Comparison of ENCODE assay signal across 1 cellular context in the genomic region with DNA sequence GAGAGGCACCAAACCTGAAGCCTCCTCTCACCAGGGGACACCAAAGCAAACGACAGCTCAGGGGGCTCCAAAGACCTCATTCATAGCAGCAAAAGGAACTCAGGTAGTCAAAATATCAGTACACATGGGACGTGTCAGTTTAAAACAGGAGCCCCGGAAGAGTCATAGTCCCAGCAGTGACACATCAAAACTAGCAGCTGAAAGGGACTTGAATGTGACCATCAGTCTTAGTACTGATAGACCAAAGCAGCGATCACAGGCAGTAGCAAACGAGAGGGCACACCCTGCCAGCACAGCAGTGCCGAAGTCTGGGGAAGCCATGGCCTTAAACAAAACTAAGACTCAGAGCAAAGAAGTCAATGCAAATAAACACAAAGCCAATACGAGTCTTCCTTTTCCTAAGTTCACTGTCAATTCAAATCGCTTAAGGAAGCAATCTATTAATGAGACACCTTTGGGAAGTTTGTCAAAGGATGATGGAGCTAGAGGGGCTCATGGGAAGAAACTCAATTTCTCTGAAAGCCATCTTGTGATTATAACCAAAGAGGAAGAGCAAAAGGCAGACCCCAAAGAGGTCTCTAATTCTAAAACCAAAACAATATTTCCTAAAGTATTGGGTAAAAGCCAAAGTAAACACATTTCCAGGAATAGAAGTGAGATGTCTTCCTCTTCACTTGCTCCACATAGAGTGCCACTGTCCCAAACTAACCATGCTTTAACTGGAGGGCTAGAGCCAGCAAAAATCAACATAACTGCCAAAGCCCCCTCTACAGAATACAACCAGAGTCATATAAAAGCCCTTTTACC.
TF ChIP-seq lines count a peak whose summit lies in the region.

No MANE protein-coding gene starts in this region.

TF ChIP-seq in K562, 482 proteins besides CTCF, POLR2A, EP300 and RAD21 (continued from another document and continues in another):
- TF ChIP-seq E2F3 (CRISPR knock-in tag; IDR thresholded peaks at IDR 0.05): no peak
- peak; percentile 43; the same call in 1 of the 2 replicates for TF ChIP-seq HDAC2 (IDR thresholded peaks at IDR 0.05)
- no peak for TF ChIP-seq PTBP1 (IDR thresholded peaks at IDR 0.05; ENCODE audit: low read depth, low read length)
- TF ChIP-seq, protein P1, sequence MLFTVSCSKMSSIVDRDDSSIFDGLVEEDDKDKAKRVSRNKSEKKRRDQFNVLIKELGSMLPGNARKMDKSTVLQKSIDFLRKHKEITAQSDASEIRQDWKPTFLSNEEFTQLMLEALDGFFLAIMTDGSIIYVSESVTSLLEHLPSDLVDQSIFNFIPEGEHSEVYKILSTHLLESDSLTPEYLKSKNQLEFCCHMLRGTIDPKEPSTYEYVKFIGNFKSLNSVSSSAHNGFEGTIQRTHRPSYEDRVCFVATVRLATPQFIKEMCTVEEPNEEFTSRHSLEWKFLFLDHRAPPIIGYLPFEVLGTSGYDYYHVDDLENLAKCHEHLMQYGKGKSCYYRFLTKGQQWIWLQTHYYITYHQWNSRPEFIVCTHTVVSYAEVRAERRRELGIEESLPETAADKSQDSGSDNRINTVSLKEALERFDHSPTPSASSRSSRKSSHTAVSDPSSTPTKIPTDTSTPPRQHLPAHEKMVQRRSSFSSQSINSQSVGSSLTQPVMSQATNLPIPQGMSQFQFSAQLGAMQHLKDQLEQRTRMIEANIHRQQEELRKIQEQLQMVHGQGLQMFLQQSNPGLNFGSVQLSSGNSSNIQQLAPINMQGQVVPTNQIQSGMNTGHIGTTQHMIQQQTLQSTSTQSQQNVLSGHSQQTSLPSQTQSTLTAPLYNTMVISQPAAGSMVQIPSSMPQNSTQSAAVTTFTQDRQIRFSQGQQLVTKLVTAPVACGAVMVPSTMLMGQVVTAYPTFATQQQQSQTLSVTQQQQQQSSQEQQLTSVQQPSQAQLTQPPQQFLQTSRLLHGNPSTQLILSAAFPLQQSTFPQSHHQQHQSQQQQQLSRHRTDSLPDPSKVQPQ (CRISPR knock-in tag; IDR thresholded peaks at IDR 0.05; ENCODE audit: borderline replicate concordance): no peak
- no peak; the same call in 1 of the 2 replicates for TF ChIP-seq ZNF766 (CRISPR knock-in tag; conservative IDR thresholded peaks at IDR 0.05)
- 0 out of 2 replicates have a peak, but pooled peaks have one; percentile 41 for TF ChIP-seq FOXP1 (CRISPR knock-in tag; IDR thresholded peaks at IDR 0.05)
- no peak for TF ChIP-seq CSDE1 (IDR thresholded peaks at IDR 0.05)
- TF ChIP-seq KLF10 (CRISPR knock-in tag; IDR thresholded peaks at IDR 0.05): no peak
- no peak for TF ChIP-seq PRMT5 (CRISPR knock-in tag; IDR thresholded peaks at IDR 0.05)
- TF ChIP-seq KAT2B (IDR thresholded peaks at IDR 0.05; ENCODE audit: low read depth, low read length): no peak
- TF ChIP-seq, protein P2, sequence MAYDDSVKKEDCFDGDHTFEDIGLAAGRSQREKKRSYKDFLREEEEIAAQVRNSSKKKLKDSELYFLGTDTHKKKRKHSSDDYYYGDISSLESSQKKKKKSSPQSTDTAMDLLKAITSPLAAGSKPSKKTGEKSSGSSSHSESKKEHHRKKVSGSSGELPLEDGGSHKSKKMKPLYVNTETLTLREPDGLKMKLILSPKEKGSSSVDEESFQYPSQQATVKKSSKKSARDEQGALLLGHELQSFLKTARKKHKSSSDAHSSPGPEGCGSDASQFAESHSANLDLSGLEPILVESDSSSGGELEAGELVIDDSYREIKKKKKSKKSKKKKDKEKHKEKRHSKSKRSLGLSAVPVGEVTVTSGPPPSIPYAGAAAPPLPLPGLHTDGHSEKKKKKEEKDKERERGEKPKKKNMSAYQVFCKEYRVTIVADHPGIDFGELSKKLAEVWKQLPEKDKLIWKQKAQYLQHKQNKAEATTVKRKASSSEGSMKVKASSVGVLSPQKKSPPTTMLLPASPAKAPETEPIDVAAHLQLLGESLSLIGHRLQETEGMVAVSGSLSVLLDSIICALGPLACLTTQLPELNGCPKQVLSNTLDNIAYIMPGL (CRISPR knock-in tag; IDR thresholded peaks at IDR 0.05): no peak
- TF ChIP-seq, protein P3, sequence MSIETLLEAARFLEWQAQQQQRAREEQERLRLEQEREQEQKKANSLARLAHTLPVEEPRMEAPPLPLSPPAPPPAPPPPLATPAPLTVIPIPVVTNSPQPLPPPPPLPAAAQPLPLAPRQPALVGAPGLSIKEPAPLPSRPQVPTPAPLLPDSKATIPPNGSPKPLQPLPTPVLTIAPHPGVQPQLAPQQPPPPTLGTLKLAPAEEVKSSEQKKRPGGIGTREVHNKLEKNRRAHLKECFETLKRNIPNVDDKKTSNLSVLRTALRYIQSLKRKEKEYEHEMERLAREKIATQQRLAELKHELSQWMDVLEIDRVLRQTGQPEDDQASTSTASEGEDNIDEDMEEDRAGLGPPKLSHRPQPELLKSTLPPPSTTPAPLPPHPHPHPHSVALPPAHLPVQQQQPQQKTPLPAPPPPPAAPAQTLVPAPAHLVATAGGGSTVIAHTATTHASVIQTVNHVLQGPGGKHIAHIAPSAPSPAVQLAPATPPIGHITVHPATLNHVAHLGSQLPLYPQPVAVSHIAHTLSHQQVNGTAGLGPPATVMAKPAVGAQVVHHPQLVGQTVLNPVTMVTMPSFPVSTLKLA (conservative IDR thresholded peaks at IDR 0.05): no peak
- TF ChIP-seq, protein P4, sequence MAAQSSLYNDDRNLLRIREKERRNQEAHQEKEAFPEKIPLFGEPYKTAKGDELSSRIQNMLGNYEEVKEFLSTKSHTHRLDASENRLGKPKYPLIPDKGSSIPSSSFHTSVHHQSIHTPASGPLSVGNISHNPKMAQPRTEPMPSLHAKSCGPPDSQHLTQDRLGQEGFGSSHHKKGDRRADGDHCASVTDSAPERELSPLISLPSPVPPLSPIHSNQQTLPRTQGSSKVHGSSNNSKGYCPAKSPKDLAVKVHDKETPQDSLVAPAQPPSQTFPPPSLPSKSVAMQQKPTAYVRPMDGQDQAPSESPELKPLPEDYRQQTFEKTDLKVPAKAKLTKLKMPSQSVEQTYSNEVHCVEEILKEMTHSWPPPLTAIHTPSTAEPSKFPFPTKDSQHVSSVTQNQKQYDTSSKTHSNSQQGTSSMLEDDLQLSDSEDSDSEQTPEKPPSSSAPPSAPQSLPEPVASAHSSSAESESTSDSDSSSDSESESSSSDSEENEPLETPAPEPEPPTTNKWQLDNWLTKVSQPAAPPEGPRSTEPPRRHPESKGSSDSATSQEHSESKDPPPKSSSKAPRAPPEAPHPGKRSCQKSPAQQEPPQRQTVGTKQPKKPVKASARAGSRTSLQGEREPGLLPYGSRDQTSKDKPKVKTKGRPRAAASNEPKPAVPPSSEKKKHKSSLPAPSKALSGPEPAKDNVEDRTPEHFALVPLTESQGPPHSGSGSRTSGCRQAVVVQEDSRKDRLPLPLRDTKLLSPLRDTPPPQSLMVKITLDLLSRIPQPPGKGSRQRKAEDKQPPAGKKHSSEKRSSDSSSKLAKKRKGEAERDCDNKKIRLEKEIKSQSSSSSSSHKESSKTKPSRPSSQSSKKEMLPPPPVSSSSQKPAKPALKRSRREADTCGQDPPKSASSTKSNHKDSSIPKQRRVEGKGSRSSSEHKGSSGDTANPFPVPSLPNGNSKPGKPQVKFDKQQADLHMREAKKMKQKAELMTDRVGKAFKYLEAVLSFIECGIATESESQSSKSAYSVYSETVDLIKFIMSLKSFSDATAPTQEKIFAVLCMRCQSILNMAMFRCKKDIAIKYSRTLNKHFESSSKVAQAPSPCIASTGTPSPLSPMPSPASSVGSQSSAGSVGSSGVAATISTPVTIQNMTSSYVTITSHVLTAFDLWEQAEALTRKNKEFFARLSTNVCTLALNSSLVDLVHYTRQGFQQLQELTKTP (IDR thresholded peaks at IDR 0.05; ENCODE audit: low read depth in 1 of 2, partially characterized antibody in 2 of 2): peak; percentile 81 to 92
- no peak for TF ChIP-seq TAF15 (IDR thresholded peaks at IDR 0.05; ENCODE audit: low read depth, low read length)
- TF ChIP-seq, protein P5, sequence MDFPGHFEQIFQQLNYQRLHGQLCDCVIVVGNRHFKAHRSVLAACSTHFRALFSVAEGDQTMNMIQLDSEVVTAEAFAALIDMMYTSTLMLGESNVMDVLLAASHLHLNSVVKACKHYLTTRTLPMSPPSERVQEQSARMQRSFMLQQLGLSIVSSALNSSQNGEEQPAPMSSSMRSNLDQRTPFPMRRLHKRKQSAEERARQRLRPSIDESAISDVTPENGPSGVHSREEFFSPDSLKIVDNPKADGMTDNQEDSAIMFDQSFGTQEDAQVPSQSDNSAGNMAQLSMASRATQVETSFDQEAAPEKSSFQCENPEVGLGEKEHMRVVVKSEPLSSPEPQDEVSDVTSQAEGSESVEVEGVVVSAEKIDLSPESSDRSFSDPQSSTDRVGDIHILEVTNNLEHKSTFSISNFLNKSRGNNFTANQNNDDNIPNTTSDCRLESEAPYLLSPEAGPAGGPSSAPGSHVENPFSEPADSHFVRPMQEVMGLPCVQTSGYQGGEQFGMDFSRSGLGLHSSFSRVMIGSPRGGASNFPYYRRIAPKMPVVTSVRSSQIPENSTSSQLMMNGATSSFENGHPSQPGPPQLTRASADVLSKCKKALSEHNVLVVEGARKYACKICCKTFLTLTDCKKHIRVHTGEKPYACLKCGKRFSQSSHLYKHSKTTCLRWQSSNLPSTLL (IDR thresholded peaks at IDR 0.05): no peak
- TF ChIP-seq U2AF1 (optimal IDR thresholded peaks at IDR 0.05; ENCODE audit: low read depth, low read length): no peak
- no peak for TF ChIP-seq ZNF79 (CRISPR knock-in tag; IDR thresholded peaks at IDR 0.05; ENCODE audit: low read depth)
- TF ChIP-seq PHB (CRISPR knock-in tag; IDR thresholded peaks at IDR 0.05): no peak
- no peak for TF ChIP-seq BMI1 (IDR thresholded peaks at IDR 0.05; ENCODE audit: low read length)
- no peak for TF ChIP-seq SMC3 (conservative IDR thresholded peaks at IDR 0.05; ENCODE audit: insufficient read depth, low read depth, low read length)
- TF ChIP-seq, protein P6, sequence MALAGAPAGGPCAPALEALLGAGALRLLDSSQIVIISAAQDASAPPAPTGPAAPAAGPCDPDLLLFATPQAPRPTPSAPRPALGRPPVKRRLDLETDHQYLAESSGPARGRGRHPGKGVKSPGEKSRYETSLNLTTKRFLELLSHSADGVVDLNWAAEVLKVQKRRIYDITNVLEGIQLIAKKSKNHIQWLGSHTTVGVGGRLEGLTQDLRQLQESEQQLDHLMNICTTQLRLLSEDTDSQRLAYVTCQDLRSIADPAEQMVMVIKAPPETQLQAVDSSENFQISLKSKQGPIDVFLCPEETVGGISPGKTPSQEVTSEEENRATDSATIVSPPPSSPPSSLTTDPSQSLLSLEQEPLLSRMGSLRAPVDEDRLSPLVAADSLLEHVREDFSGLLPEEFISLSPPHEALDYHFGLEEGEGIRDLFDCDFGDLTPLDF (CRISPR knock-in tag; IDR thresholded peaks at IDR 0.05): no peak
- TF ChIP-seq RBM17 (IDR thresholded peaks at IDR 0.05; ENCODE audit: borderline replicate concordance, low read depth, low read length): no peak
- TF ChIP-seq DACH1 (IDR thresholded peaks at IDR 0.05; ENCODE audit: partially characterized antibody): no peak
- TF ChIP-seq, protein P7, sequence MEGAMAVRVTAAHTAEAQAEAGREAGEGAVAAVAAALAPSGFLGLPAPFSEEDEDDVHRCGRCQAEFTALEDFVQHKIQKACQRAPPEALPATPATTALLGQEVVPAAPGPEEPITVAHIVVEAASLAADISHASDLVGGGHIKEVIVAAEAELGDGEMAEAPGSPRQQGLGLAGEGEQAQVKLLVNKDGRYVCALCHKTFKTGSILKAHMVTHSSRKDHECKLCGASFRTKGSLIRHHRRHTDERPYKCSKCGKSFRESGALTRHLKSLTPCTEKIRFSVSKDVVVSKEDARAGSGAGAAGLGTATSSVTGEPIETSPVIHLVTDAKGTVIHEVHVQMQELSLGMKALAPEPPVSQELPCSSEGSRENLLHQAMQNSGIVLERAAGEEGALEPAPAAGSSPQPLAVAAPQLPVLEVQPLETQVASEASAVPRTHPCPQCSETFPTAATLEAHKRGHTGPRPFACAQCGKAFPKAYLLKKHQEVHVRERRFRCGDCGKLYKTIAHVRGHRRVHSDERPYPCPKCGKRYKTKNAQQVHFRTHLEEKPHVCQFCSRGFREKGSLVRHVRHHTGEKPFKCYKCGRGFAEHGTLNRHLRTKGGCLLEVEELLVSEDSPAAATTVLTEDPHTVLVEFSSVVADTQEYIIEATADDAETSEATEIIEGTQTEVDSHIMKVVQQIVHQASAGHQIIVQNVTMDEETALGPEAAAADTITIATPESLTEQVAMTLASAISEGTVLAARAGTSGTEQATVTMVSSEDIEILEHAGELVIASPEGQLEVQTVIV (CRISPR knock-in tag; IDR thresholded peaks at IDR 0.05; ENCODE audit: borderline replicate concordance): no peak
- TF ChIP-seq SRSF9 (IDR thresholded peaks at IDR 0.05; ENCODE audit: borderline replicate concordance, low read depth, low read length): no peak
- no peak for TF ChIP-seq ZNF785 (CRISPR knock-in tag; IDR thresholded peaks at IDR 0.05)
- TF ChIP-seq, protein P8, sequence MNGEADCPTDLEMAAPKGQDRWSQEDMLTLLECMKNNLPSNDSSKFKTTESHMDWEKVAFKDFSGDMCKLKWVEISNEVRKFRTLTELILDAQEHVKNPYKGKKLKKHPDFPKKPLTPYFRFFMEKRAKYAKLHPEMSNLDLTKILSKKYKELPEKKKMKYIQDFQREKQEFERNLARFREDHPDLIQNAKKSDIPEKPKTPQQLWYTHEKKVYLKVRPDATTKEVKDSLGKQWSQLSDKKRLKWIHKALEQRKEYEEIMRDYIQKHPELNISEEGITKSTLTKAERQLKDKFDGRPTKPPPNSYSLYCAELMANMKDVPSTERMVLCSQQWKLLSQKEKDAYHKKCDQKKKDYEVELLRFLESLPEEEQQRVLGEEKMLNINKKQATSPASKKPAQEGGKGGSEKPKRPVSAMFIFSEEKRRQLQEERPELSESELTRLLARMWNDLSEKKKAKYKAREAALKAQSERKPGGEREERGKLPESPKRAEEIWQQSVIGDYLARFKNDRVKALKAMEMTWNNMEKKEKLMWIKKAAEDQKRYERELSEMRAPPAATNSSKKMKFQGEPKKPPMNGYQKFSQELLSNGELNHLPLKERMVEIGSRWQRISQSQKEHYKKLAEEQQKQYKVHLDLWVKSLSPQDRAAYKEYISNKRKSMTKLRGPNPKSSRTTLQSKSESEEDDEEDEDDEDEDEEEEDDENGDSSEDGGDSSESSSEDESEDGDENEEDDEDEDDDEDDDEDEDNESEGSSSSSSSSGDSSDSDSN (IDR thresholded peaks at IDR 0.05; ENCODE audit: borderline replicate concordance in 1 of 2, low read depth in 2 of 2, low read length in 2 of 2): no peak; a peak in 1 of 4 replicates
- TF ChIP-seq ZNF175 (CRISPR knock-in tag; IDR thresholded peaks at IDR 0.05; ENCODE audit: low read depth): no peak
- TF ChIP-seq C11orf30 (IDR thresholded peaks at IDR 0.05; ENCODE audit: low read depth): no peak
- TF ChIP-seq, protein P9, sequence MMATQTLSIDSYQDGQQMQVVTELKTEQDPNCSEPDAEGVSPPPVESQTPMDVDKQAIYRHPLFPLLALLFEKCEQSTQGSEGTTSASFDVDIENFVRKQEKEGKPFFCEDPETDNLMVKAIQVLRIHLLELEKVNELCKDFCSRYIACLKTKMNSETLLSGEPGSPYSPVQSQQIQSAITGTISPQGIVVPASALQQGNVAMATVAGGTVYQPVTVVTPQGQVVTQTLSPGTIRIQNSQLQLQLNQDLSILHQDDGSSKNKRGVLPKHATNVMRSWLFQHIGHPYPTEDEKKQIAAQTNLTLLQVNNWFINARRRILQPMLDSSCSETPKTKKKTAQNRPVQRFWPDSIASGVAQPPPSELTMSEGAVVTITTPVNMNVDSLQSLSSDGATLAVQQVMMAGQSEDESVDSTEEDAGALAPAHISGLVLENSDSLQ (IDR thresholded peaks at IDR 0.05): peak; percentile 79
- peak; percentile 63 for TF ChIP-seq DPF2 (IDR thresholded peaks at IDR 0.05)
- no peak for TF ChIP-seq MBD2 (IDR thresholded peaks at IDR 0.05; ENCODE audit: borderline replicate concordance, low read depth)
- no peak for TF ChIP-seq MIER1 (IDR thresholded peaks at IDR 0.05; ENCODE audit: low read depth)
- peak; percentile 61 for TF ChIP-seq SMAD1 (IDR thresholded peaks at IDR 0.05; ENCODE audit: low read depth, low read length, partially characterized antibody)
- TF ChIP-seq HNRNPLL (IDR thresholded peaks at IDR 0.05; ENCODE audit: low read depth, low read length, poor library complexity, severe bottlenecking): no peak
- TF ChIP-seq NRF1 (conservative IDR thresholded peaks at IDR 0.05 in 1 of 2, IDR thresholded peaks at IDR 0.05 in 1 of 2): 0 out of 4 replicates have a peak, but pooled peaks have one; percentile 9 to 13
